Comparison of ENCODE assay signal across 29 cellular contexts in genomic region chr4:38396091-38396490, GRCh38.
"Had no signal": no experiment of that assay in that cellular context is flagged by ENCODE, and none has a peak within 500 bp of the region (broad histone marks: within the 10 kb centered on the region; RNA-seq: fewer than 3 reads in every experiment).

No MANE protein-coding gene starts in this region.

- H3K4me3 ChIP-seq: ascending aorta, breast epithelium, coronary artery, esophagus squamous epithelium, gastroesophageal sphincter, heart right ventricle had no signal

- H3K27me3 Mint-ChIP-seq: activated CD4-positive, alpha-beta memory T cell treated with anti-CD3 and anti-CD28 coated beads, Interleukin-2, amount 10 ng/mL, durations not matched to agents 7 days and 5 days; activated CD4-positive, alpha-beta T cell treated with anti-CD3 and anti-CD28 coated beads, Interleukin-2, amount 10 ng/mL, durations not matched to agents 7 days and 5 days; activated naive CD4-positive, alpha-beta T cell treated with anti-CD3 and anti-CD28 coated beads, Interleukin-2, amount 10 ng/mL, durations not matched to agents 7 days and 5 days; activated naive CD8-positive, alpha-beta T cell treated with anti-CD3 and anti-CD28 coated beads, Interleukin-2, amount 10 ng/mL, durations not matched to agents 7 days and 5 days; activated T-cell treated with anti-CD3 and anti-CD28 coated beads, Interleukin-2, amount 50 U/mL, for 24 hours; central memory CD8-positive, alpha-beta T cell; effector memory CD8-positive, alpha-beta T cell had no signal

- H3K27ac Mint-ChIP-seq: activated CD4-positive, alpha-beta memory T cell treated with anti-CD3 and anti-CD28 coated beads, Interleukin-2, amount 10 ng/mL, durations not matched to agents 7 days and 5 days; activated CD4-positive, alpha-beta T cell treated with anti-CD3 and anti-CD28 coated beads, Interleukin-2, amount 10 ng/mL, durations not matched to agents 7 days and 5 days; activated naive CD4-positive, alpha-beta T cell treated with anti-CD3 and anti-CD28 coated beads, Interleukin-2, amount 10 ng/mL, durations not matched to agents 7 days and 5 days; activated naive CD4-positive, alpha-beta T cell treated with anti-CD3 and anti-CD28 coated beads, Interleukin-2, amount 50 U/mL, for 72 hours; activated naive CD8-positive, alpha-beta T cell treated with anti-CD3 and anti-CD28 coated beads, Interleukin-2, amount 10 ng/mL, durations not matched to agents 7 days and 5 days; activated T-cell treated with anti-CD3 and anti-CD28 coated beads, Interleukin-2, amount 50 U/mL, for 24 hours; activated T-cell treated with anti-CD3 and anti-CD28 coated beads, Interleukin-2, amount 50 U/mL, for 72 hours; brain; effector memory CD8-positive, alpha-beta T cell had no signal

- ATAC-seq: activated naive CD4-positive, alpha-beta T cell treated with anti-CD3 and anti-CD28 coated beads, Interleukin-2, amount 50 U/mL, for 72 hours; activated T-cell treated with anti-CD3 and anti-CD28 coated beads, Interleukin-2, amount 50 U/mL, for 72 hours; effector memory CD8-positive, alpha-beta T cell; gastroesophageal sphincter had no signal

- H3K36me3 ChIP-seq: ascending aorta, breast epithelium, esophagus squamous epithelium, gastroesophageal sphincter, heart right ventricle had no signal

- H3K4me3 Mint-ChIP-seq: activated CD4-positive, alpha-beta memory T cell treated with anti-CD3 and anti-CD28 coated beads, Interleukin-2, amount 10 ng/mL, durations not matched to agents 7 days and 5 days; activated CD4-positive, alpha-beta T cell treated with anti-CD3 and anti-CD28 coated beads, Interleukin-2, amount 10 ng/mL, durations not matched to agents 7 days and 5 days; activated naive CD4-positive, alpha-beta T cell treated with anti-CD3 and anti-CD28 coated beads, Interleukin-2, amount 10 ng/mL, durations not matched to agents 7 days and 5 days; activated naive CD8-positive, alpha-beta T cell treated with anti-CD3 and anti-CD28 coated beads, Interleukin-2, amount 10 ng/mL, durations not matched to agents 7 days and 5 days; activated T-cell treated with anti-CD3 and anti-CD28 coated beads, Interleukin-2, amount 50 U/mL, for 24 hours; activated T-cell treated with anti-CD3 and anti-CD28 coated beads, Interleukin-2, amount 50 U/mL, for 72 hours; brain; central memory CD8-positive, alpha-beta T cell; effector memory CD8-positive, alpha-beta T cell had no signal

- H3K27me3 ChIP-seq: ascending aorta, breast epithelium, esophagus squamous epithelium, gastroesophageal sphincter, heart right ventricle had no signal

- DNase-seq: activated CD4-positive, alpha-beta memory T cell treated with anti-CD3 and anti-CD28 coated beads, Interleukin-2, amount 10 ng/mL, durations not matched to agents 7 days and 5 days; activated CD4-positive, alpha-beta T cell treated with anti-CD3 and anti-CD28 coated beads for 1 hour; activated CD4-positive, alpha-beta T cell treated with anti-CD3 and anti-CD28 coated beads for 4 hours; activated CD4-positive, alpha-beta T cell treated with anti-CD3 and anti-CD28 coated beads, Interleukin-2, amount 10 ng/mL, durations not matched to agents 7 days and 5 days; activated CD4-positive, alpha-beta T cell treated with anti-CD3 and anti-CD28 coated beads, Interleukin-2, amount 50 U/mL, for 4 hours; activated CD4-positive, CD25-positive, alpha-beta regulatory T cell; activated CD8-positive, alpha-beta memory T cell treated with anti-CD3 and anti-CD28 coated beads, Interleukin-2, amount 50 U/mL, for 48 hours; activated gamma-delta T cell; activated naive CD4-positive, alpha-beta T cell; activated naive CD4-positive, alpha-beta T cell treated with anti-CD3 and anti-CD28 coated beads, Interleukin-2, amount 10 ng/mL, durations not matched to agents 7 days and 5 days; activated naive CD8-positive, alpha-beta T cell treated with anti-CD3 and anti-CD28 coated beads, Interleukin-2, amount 10 ng/mL, durations not matched to agents 7 days and 5 days; activated T-cell treated with anti-CD3 and anti-CD28 coated beads for 4 hours; activated T-cell treated with anti-CD3 and anti-CD28 coated beads, Interleukin-2, amount 50 U/mL, for 24 hours; activated T-cell treated with anti-CD3 and anti-CD28 coated beads, Interleukin-2, amount 50 U/mL, for 72 hours; dermis blood vessel endothelial cell; effector CD4-positive, alpha-beta T cell; effector memory CD8-positive, alpha-beta T cell; erythroblast; esophagus squamous epithelium; foreskin melanocyte; heart right ventricle; T-helper 2 cell had no signal

- H3K4me1 ChIP-seq: breast epithelium, gastroesophageal sphincter had no signal

- H3K4me1 Mint-ChIP-seq: activated CD4-positive, alpha-beta memory T cell treated with anti-CD3 and anti-CD28 coated beads, Interleukin-2, amount 10 ng/mL, durations not matched to agents 7 days and 5 days; activated CD4-positive, alpha-beta T cell treated with anti-CD3 and anti-CD28 coated beads, Interleukin-2, amount 10 ng/mL, durations not matched to agents 7 days and 5 days; activated naive CD4-positive, alpha-beta T cell treated with anti-CD3 and anti-CD28 coated beads, Interleukin-2, amount 10 ng/mL, durations not matched to agents 7 days and 5 days; activated naive CD8-positive, alpha-beta T cell treated with anti-CD3 and anti-CD28 coated beads, Interleukin-2, amount 10 ng/mL, durations not matched to agents 7 days and 5 days; central memory CD8-positive, alpha-beta T cell had no signal

- H3K27ac ChIP-seq: ascending aorta, breast epithelium, coronary artery, esophagus squamous epithelium, gastroesophageal sphincter had no signal
